Comparison of ENCODE assay signal across 1 cellular context in genomic region chr1:115907092-115907491, GRCh38.
TF ChIP-seq lines count a peak whose summit lies in the region.

No MANE protein-coding gene starts in this region.

TF ChIP-seq in SK-N-SH treated with all-trans-retinoic acid at 6 μM for 48 hours, 23 proteins besides CTCF, POLR2A, EP300 and RAD21 (continued from another document):
- TF ChIP-seq TSHZ2 (CRISPR knock-in tag; IDR thresholded peaks at IDR 0.05) (no peak), ESRRG (CRISPR knock-in tag; IDR thresholded peaks at IDR 0.05) (no peak), TCF4 (CRISPR knock-in tag; IDR thresholded peaks at IDR 0.05; ENCODE audit: borderline replicate concordance) (peak; percentile 53; the same call in 1 of the 2 replicates), ARNTL (CRISPR knock-in tag; IDR thresholded peaks at IDR 0.05; ENCODE audit: borderline replicate concordance, low read depth) (no peak), ZNF8 (CRISPR knock-in tag; IDR thresholded peaks at IDR 0.05) (no peak)
